ENCODE assay signal across 21 cellular contexts in genomic region chr18:10135302-10135926, GRCh38.
DNase-seq lines count a peak whose midpoint lies in the region; ATAC-seq and TF ChIP-seq lines count a peak whose summit lies in the region.
"Had no signal": no experiment of that assay in that cellular context is flagged by ENCODE, and none has a peak within 500 bp of the region (broad histone marks: within the 10 kb centered on the region; RNA-seq: fewer than 3 reads in every experiment).

No MANE protein-coding gene starts in this region.

- H3K4me1 ChIP-seq in psoas muscle: peaks cover 15% of the 10 kb centered on the region
- H3K4me1 ChIP-seq: BE2C had no signal

- H3K27ac Mint-ChIP-seq in stimulated activated memory B cell treated with anti-CD40 and anti-IgM and Interleukin-4, amounts not matched to agents 10 μg/mL and 1 μg/mL and 100 μg/mL, for 72 hours: no peak overlapping the region

- H3K36me3 Mint-ChIP-seq in stimulated activated memory B cell treated with anti-CD40 and anti-IgM and Interleukin-4, amounts not matched to agents 10 μg/mL and 1 μg/mL and 100 μg/mL, for 72 hours: no peaks in the 10 kb centered on the region

- no peak overlapping the region for H3K27ac ChIP-seq in psoas muscle
- H3K27ac ChIP-seq: A549 had no signal

- no peaks in the 10 kb centered on the region for H3K9me3 ChIP-seq in psoas muscle
- H3K9me3 ChIP-seq: A549, BE2C had no signal

- WGBS in psoas muscle, 3 donors: 88 to 93% (median 92%) methylated on average over 3 of the region's 3 CpGs

- ATAC-seq in SK-N-SH treated with all-trans-retinoic acid at 6 μM for 48 hours: peak; percentile 40
- ATAC-seq in HG03095 (IDR thresholded peaks at IDR 0.05; ENCODE audit: unreplicated experiment): no peak
- ATAC-seq in stimulated activated memory B cell treated with anti-CD40 and anti-IgM and Interleukin-4, amounts not matched to agents 10 μg/mL and 1 μg/mL and 100 μg/mL, for 72 hours: no peak
- ATAC-seq in psoas muscle: no peak
- ATAC-seq: A549 had no signal

- intact Hi-C loops in psoas muscle (cut with DNase I): loop anchor here in 1 of 2 donors (10.0 kb wide), 1 partner anchor 51 kb away; no protein-coding TSS in a partner anchor

- H3K4me1 Mint-ChIP-seq in stimulated activated memory B cell treated with anti-CD40 and anti-IgM and Interleukin-4, amounts not matched to agents 10 μg/mL and 1 μg/mL and 100 μg/mL, for 72 hours: no peaks in the 10 kb centered on the region

- no peak overlapping the region for H3K4me3 Mint-ChIP-seq in stimulated activated memory B cell treated with anti-CD40 and anti-IgM and Interleukin-4, amounts not matched to agents 10 μg/mL and 1 μg/mL and 100 μg/mL, for 72 hours

- H3K27me3 Mint-ChIP-seq in stimulated activated memory B cell treated with anti-CD40 and anti-IgM and Interleukin-4, amounts not matched to agents 10 μg/mL and 1 μg/mL and 100 μg/mL, for 72 hours: peaks cover 39% of the 10 kb centered on the region

- H3K4me3 ChIP-seq in foreskin fibroblast (ENCODE audit: low read depth in 1 of 2, low read length in 2 of 2) (no peak overlapping the region), psoas muscle (no peak overlapping the region)
- H3K4me3 ChIP-seq: A549 had no signal

- peak; percentile 19 for DNase-seq in HS-5 (ENCODE audit: low read depth)
- peak; percentile 43 to 65 for DNase-seq in foreskin fibroblast
- peak; percentile 69 for DNase-seq in stromal cell of bone marrow (ENCODE audit: low read depth)
- DNase-seq in psoas muscle: no peak
- DNase-seq: BE2C; DMS53; KG1; MV-4-11; NCI-H1105 treated with DMSO at 0.1 percent for 48 hours; NCI-H1694; NCI-H2081; NCI-H2171; NCI-H345; NCI-H524; NCI-H774; NK-92 treated with Interleukin-12 subunit alpha and Interleukin-12 subunit beta, amount 100 ng/mL, for 24 hours; SIG-M5 had no signal

- no peaks in the 10 kb centered on the region for H3K9me3 Mint-ChIP-seq in stimulated activated memory B cell treated with anti-CD40 and anti-IgM and Interleukin-4, amounts not matched to agents 10 μg/mL and 1 μg/mL and 100 μg/mL, for 72 hours

- H3K36me3 ChIP-seq in psoas muscle (ENCODE audit: insufficient read depth in 1 of 2, low read depth in 1 of 2): no peaks in the 10 kb centered on the region
- H3K36me3 ChIP-seq: BE2C had no signal

- TF ChIP-seq CTCF in foreskin fibroblast (IDR thresholded peaks at IDR 0.05; ENCODE audit: low read depth, low read length): no peak
- no peak for TF ChIP-seq CTCF in psoas muscle (IDR thresholded peaks at IDR 0.05)

- no peaks in the 10 kb centered on the region for H3K27me3 ChIP-seq in psoas muscle (ENCODE audit: insufficient read depth in 3 of 3, low read length in 2 of 3)

TF ChIP-seq in SK-N-SH treated with all-trans-retinoic acid at 6 μM for 48 hours, 23 proteins besides CTCF, POLR2A, EP300 and RAD21:
- TF ChIP-seq PATZ1 (CRISPR knock-in tag; IDR thresholded peaks at IDR 0.05; ENCODE audit: borderline replicate concordance) (no peak), ISL1 (CRISPR knock-in tag; IDR thresholded peaks at IDR 0.05) (peak; percentile 63; the same call in 1 of the 2 replicates)

Comparison
In these comparisons a context has a peak if more than half of its experiments do, and no peak if none do; other contexts are left out.
1. DNase-seq: peak in HS-5 (single experiment), foreskin fibroblast (2 of 2) and stromal cell of bone marrow (single experiment); none in psoas muscle (0 of 2).